In the genomic region with DNA sequence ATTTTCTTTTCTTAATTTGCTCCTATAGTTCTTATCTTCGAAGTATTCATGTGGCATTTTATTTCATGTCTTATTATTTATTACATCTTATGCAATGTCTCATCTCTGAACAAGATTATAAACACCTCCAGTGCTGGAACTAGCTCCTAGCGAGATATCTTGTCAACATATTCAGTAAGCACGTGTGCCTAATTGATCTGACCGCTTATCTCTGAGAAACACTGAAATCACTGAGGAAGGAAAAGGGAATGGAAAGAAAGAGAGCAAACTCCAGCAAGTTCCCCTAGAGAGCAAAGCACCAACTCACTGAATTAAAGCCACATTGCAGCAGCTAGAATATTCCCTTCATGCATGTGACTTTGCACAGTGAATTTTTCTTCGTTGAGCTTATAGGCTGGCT, we compare ENCODE assay signal across 13 cellular contexts.
DNase-seq lines count a peak whose midpoint lies in the region; ATAC-seq, FAIRE-seq and TF ChIP-seq lines count a peak whose summit lies in the region.
"Had no signal": no experiment of that assay in that cellular context is flagged by ENCODE, and none has a peak within 500 bp of the region (broad histone marks: within the 10 kb centered on the region; RNA-seq: fewer than 3 reads in every experiment).

No MANE protein-coding gene starts in this region.

- POLR2A ChIA-PET in naive thymus-derived CD8-positive, alpha-beta T cell (lab: Charles Lee) = interaction anchor here (0.6 kb wide), 1 partner anchor 591 kb away, joined by 5 read pairs; no protein-coding TSS in a partner anchor

- H3K36me3 Mint-ChIP-seq in activated T-cell treated with anti-CD3 and anti-CD28 coated beads, Interleukin-2, amount 50 U/mL, for 24 hours (ENCODE audit: low read depth) = peaks cover 39% of the 10 kb centered on the region
- peaks cover 39% of the 10 kb centered on the region for H3K36me3 Mint-ChIP-seq in activated T-helper 17 cell treated with anti-CD3 and anti-CD28 coated beads, Interleukin-2, amount 50 U/mL, for 72 hours (ENCODE audit: low read depth)
- H3K36me3 Mint-ChIP-seq in naive thymus-derived CD8-positive, alpha-beta T cell = peaks cover 11 to 37% (median 30%) of the 10 kb centered on the region in 3 donors

- H3K27me3 Mint-ChIP-seq in activated T-cell treated with anti-CD3 and anti-CD28 coated beads, Interleukin-2, amount 50 U/mL, for 24 hours = no peaks in the 10 kb centered on the region
- H3K27me3 Mint-ChIP-seq in activated T-helper 17 cell treated with anti-CD3 and anti-CD28 coated beads, Interleukin-2, amount 50 U/mL, for 72 hours = no peaks in the 10 kb centered on the region
- no peaks in the 10 kb centered on the region for H3K27me3 Mint-ChIP-seq in naive thymus-derived CD8-positive, alpha-beta T cell

- peaks cover 11% of the 10 kb centered on the region for H3K9me3 Mint-ChIP-seq in activated T-cell treated with anti-CD3 and anti-CD28 coated beads, Interleukin-2, amount 50 U/mL, for 24 hours
- no peaks in the 10 kb centered on the region for H3K9me3 Mint-ChIP-seq in activated T-helper 17 cell treated with anti-CD3 and anti-CD28 coated beads, Interleukin-2, amount 50 U/mL, for 72 hours
- peaks cover 0 to 18% (median 4%) of the 10 kb centered on the region in 9 donors for H3K9me3 Mint-ChIP-seq in naive thymus-derived CD8-positive, alpha-beta T cell

- H3K4me1 Mint-ChIP-seq in activated T-cell treated with anti-CD3 and anti-CD28 coated beads, Interleukin-2, amount 50 U/mL, for 24 hours (ENCODE audit: low read depth) = peaks cover 41% of the 10 kb centered on the region
- peaks cover 13% of the 10 kb centered on the region for H3K4me1 Mint-ChIP-seq in activated T-helper 17 cell treated with anti-CD3 and anti-CD28 coated beads, Interleukin-2, amount 50 U/mL, for 72 hours
- H3K4me1 Mint-ChIP-seq in naive thymus-derived CD8-positive, alpha-beta T cell = peaks cover 14 to 39% (median 32%) of the 10 kb centered on the region in 4 donors

- peak overlapping the region; percentile 47 for H3K27ac Mint-ChIP-seq in activated T-cell treated with anti-CD3 and anti-CD28 coated beads, Interleukin-2, amount 50 U/mL, for 24 hours
- peak overlapping the region; percentile 85 for H3K27ac Mint-ChIP-seq in activated T-helper 17 cell treated with anti-CD3 and anti-CD28 coated beads, Interleukin-2, amount 50 U/mL, for 72 hours
- peak overlapping the region; percentile 75 to 99 (median 96) for H3K27ac Mint-ChIP-seq in naive thymus-derived CD8-positive, alpha-beta T cell

- no peak for ATAC-seq in activated T-helper 17 cell treated with anti-CD3 and anti-CD28 coated beads, Interleukin-2, amount 50 U/mL, for 72 hours (replicated peaks)
- ATAC-seq in naive thymus-derived CD8-positive, alpha-beta T cell = peak in 1 of 2 donors; percentile 14
- ATAC-seq in sciatic nerve (no peak), GM21360 (IDR thresholded peaks at IDR 0.05; ENCODE audit: unreplicated experiment) (no peak)
- ATAC-seq: Panc1 had no signal

- intact Hi-C loops in sciatic nerve (cut with DNase I) = loop anchor here (10.0 kb wide), 1 partner anchor 317 kb away; no protein-coding TSS in a partner anchor

- TF ChIP-seq POLR2A in GM12892 (IDR thresholded peaks at IDR 0.05; ENCODE audit: low read depth, low read length) = no peak

- H3K4me3 Mint-ChIP-seq in activated T-cell treated with anti-CD3 and anti-CD28 coated beads, Interleukin-2, amount 50 U/mL, for 24 hours = no peak overlapping the region
- peak overlapping the region; percentile 51 for H3K4me3 Mint-ChIP-seq in activated T-helper 17 cell treated with anti-CD3 and anti-CD28 coated beads, Interleukin-2, amount 50 U/mL, for 72 hours
- H3K4me3 Mint-ChIP-seq in naive thymus-derived CD8-positive, alpha-beta T cell = peak overlapping the region in 7 of 10 donors; percentile 31 to 70 (median 58)
- H3K4me3 Mint-ChIP-seq: activated T-cell treated with anti-CD3 and anti-CD28 coated beads, Interleukin-2, amount 50 U/mL, for 4 hours had no signal

- no peak for DNase-seq in activated T-cell treated with anti-CD3 and anti-CD28 coated beads, Interleukin-2, amount 50 U/mL, for 24 hours
- no peak for DNase-seq in activated T-cell treated with anti-CD3 and anti-CD28 coated beads, Interleukin-2, amount 50 U/mL, for 48 hours
- DNase-seq in GM12892 (ENCODE audit: insufficient read length) (no peak), sciatic nerve (ENCODE audit: low spot score) (no peak), NAMALWA (ENCODE audit: low spot score) (no peak)
- peak in 3 of 10 donors; percentile 10 to 20 (median 15) for DNase-seq in naive thymus-derived CD8-positive, alpha-beta T cell
- DNase-seq: activated T-cell treated with anti-CD3 and anti-CD28 coated beads, Interleukin-2, amount 50 U/mL, for 4 hours; amniotic stem cell; left ventricle myocardium inferior; NCI-H446 had no signal

- peak; percentile 67 for FAIRE-seq in GM12892 (lab: Jason Lieb, UNC)
